24 cellular contexts compared by ENCODE assay signal in the genomic region with DNA sequence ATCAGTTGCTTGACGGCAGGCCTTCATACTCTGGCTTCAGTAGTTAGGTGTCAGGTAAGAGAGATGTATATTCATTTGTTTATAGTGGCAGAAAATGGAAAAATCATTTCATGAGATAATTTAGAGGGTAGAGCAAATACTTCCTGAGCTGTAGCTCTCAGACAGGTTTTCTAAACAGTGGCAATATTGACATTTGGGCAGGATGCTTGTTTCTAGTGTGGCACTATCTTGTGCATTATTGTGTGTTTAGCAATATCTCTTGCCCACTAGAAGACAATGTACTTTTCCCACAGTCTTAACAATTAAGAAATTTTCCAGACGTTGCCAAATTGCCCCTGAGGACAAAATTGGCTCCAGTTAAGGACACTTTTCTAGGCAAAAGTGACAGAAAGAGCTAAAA.
"Had no signal": no experiment of that assay in that cellular context is flagged by ENCODE, and none has a peak within 500 bp of the region (broad histone marks: within the 10 kb centered on the region; RNA-seq: fewer than 3 reads in every experiment).

No MANE protein-coding gene starts in this region.

- H3K27me3 ChIP-seq: breast epithelium, MG63 had no signal

- H3K9me3 Mint-ChIP-seq: activated naive CD8-positive, alpha-beta T cell treated with anti-CD3 and anti-CD28 coated beads for 36 hours had no signal

- H3K4me3 ChIP-seq: breast epithelium, coronary artery, MG63, SK-N-MC had no signal

- H3K4me1 ChIP-seq: breast epithelium had no signal

- H3K36me3 ChIP-seq: breast epithelium, MG63, WERI-Rb-1 had no signal

- H3K27me3 Mint-ChIP-seq: activated CD8-positive, alpha-beta T cell treated with anti-CD3 and anti-CD28 coated beads for 36 hours; activated naive CD4-positive, alpha-beta T cell treated with anti-CD3 and anti-CD28 coated beads, Interleukin-2, amount 10 ng/mL, durations not matched to agents 7 days and 5 days; activated naive CD8-positive, alpha-beta T cell treated with anti-CD3 and anti-CD28 coated beads for 36 hours had no signal

- H3K27ac Mint-ChIP-seq: activated CD8-positive, alpha-beta T cell treated with anti-CD3 and anti-CD28 coated beads for 36 hours; activated naive CD4-positive, alpha-beta T cell treated with anti-CD3 and anti-CD28 coated beads, Interleukin-2, amount 10 ng/mL, durations not matched to agents 7 days and 5 days; activated naive CD8-positive, alpha-beta T cell treated with anti-CD3 and anti-CD28 coated beads for 36 hours; activated T-cell treated with anti-CD3 and anti-CD28 coated beads, Interleukin-2, amount 50 U/mL, for 72 hours; activated T-helper 2 cell treated with anti-CD3 and anti-CD28 coated beads, Interferon-gamma antibody, Interleukin-2, Interleukin-4, amounts not matched to agents 10 μg/mL and 5 μg/mL and 100 μg/mL, durations not matched to agents 14 hours and 24 hours and 36 hours had no signal

- H3K4me3 Mint-ChIP-seq: activated CD8-positive, alpha-beta T cell treated with anti-CD3 and anti-CD28 coated beads for 36 hours; activated naive CD4-positive, alpha-beta T cell treated with anti-CD3 and anti-CD28 coated beads, Interleukin-2, amount 10 ng/mL, durations not matched to agents 7 days and 5 days; activated naive CD8-positive, alpha-beta T cell treated with anti-CD3 and anti-CD28 coated beads for 36 hours; activated T-cell treated with anti-CD3 and anti-CD28 coated beads, Interleukin-2, amount 50 U/mL, for 72 hours had no signal

- H3K9me3 ChIP-seq: breast epithelium, MG63 had no signal

- H3K36me3 Mint-ChIP-seq: activated naive CD4-positive, alpha-beta T cell treated with anti-CD3 and anti-CD28 coated beads, Interleukin-2, amount 10 ng/mL, durations not matched to agents 7 days and 5 days; activated naive CD8-positive, alpha-beta T cell treated with anti-CD3 and anti-CD28 coated beads for 36 hours had no signal

- H3K4me1 Mint-ChIP-seq: activated naive CD4-positive, alpha-beta T cell treated with anti-CD3 and anti-CD28 coated beads, Interleukin-2, amount 10 ng/mL, durations not matched to agents 7 days and 5 days; activated naive CD8-positive, alpha-beta T cell treated with anti-CD3 and anti-CD28 coated beads for 36 hours had no signal

- H3K27ac ChIP-seq: breast epithelium, coronary artery, KMS-11, SK-N-MC, WERI-Rb-1 had no signal

- H3K9ac ChIP-seq: KMS-11 had no signal

- DNase-seq: activated CD4-positive, alpha-beta T cell treated with anti-CD3 and anti-CD28 coated beads for 4 hours; activated CD8-positive, alpha-beta memory T cell treated with anti-CD3 and anti-CD28 coated beads, Interleukin-2, amount 50 U/mL, for 4 hours; activated CD8-positive, alpha-beta T cell treated with anti-CD3 and anti-CD28 coated beads for 36 hours; activated gamma-delta T cell treated with Interleukin-2 at 50 U/mL for 16 hours; activated naive CD4-positive, alpha-beta T cell treated with anti-CD3 and anti-CD28 coated beads, Interleukin-2, amount 10 ng/mL, durations not matched to agents 7 days and 5 days; activated naive CD8-positive, alpha-beta T cell treated with anti-CD3 and anti-CD28 coated beads for 36 hours; activated T-cell treated with anti-CD3 and anti-CD28 coated beads, Interleukin-2, amount 50 U/mL, for 72 hours; anterior cingulate cortex; caudate nucleus; MG63; MV-4-11; NCI-H1105 treated with DMSO at 0.1 percent for 48 hours; NCI-H1436 treated with DMSO at 0.1 percent for 48 hours; NCI-H187; NCI-H446; NCI-H524; NCI-H748 treated with DMSO at 0.1 percent for 48 hours; T-helper 1 cell; WERI-Rb-1 had no signal
